Comparison of ENCODE assay signal across 9 cellular contexts in the genomic region with DNA sequence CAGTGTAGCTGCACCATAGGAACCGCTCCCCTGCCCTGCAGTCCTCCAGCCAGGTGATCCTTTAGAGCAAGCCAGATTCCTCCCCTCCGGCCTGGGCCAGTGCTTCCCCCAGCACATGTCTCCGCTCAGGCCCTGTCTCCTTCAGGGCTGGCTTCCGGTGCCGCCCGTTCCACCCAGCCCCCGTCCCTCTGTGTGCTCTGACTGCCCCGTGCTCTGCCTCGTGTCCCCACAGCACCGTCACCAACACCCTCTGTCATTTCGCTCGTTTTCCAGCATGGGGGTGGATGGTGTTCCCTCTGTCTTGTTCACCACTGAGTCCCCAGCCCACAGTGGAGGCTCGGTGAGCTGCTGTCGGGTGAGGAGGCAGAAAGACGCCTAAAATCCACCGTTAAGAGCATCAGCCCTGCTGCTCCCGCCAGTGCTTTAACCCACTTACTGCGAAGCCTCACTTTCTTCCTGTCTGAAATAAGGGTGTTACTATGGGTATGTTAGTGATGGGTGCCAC. TPM values are rescaled to one million over a fixed set of nuclear protein-coding genes. Genes with fewer than 3 reads are reported as not detected.
DNase-seq lines count a peak whose midpoint lies in the region; ATAC-seq and TF ChIP-seq lines count a peak whose summit lies in the region.
"Had no signal": no experiment of that assay in that cellular context is flagged by ENCODE, and none has a peak within 500 bp of the region (broad histone marks: within the 10 kb centered on the region; RNA-seq: fewer than 3 reads in every experiment).

No MANE protein-coding gene starts in this region.

- 48 to 51% methylated on average over 18 of the region's 18 CpGs for WGBS in esophagus, 2 donors

- peak overlapping the region; percentile 12 to 62 for H3K9ac ChIP-seq in stomach smooth muscle (ENCODE audit: low read length in 2 of 2)

- peaks cover 85% of the 10 kb centered on the region for H3K79me2 ChIP-seq in ACC112 (ENCODE audit: control insufficient read depth, insufficient read depth, low read length, unreplicated experiment)

- peak overlapping the region; percentile 22 for H3K4me3 Mint-ChIP-seq in neural crest cell

- H3K9me3 Mint-ChIP-seq in neural crest cell: no peaks in the 10 kb centered on the region

- peaks cover 10% of the 10 kb centered on the region for H3K36me3 Mint-ChIP-seq in neural crest cell (ENCODE audit: low read depth)

- no peak for TF ChIP-seq CTCF in neural crest cell (conservative IDR thresholded peaks at IDR 0.05)

- no peaks in the 10 kb centered on the region for H3K27me3 ChIP-seq in ACC112 (ENCODE audit: insufficient read depth, low read length)
- no peaks in the 10 kb centered on the region for H3K27me3 ChIP-seq in esophagus (ENCODE audit: control insufficient read depth in 1 of 2, insufficient read depth in 2 of 2, low read length in 2 of 2)
- no peaks in the 10 kb centered on the region for H3K27me3 ChIP-seq in stomach smooth muscle (ENCODE audit: control insufficient read depth in 1 of 2, insufficient read depth in 2 of 2, low read length in 2 of 2)

- H3K27ac Mint-ChIP-seq in neural crest cell (ENCODE audit: unreplicated experiment): peak overlapping the region; percentile 78

- ATAC-seq in HG03135 (IDR thresholded peaks at IDR 0.05; ENCODE audit: unreplicated experiment): peak; percentile 41

- peak; percentile 30 to 48 for DNase-seq in activated CD8-positive, alpha-beta memory T cell treated with anti-CD3 and anti-CD28 coated beads for 4 hours (ENCODE audit: low read depth in 2 of 2)
- DNase-seq in neural crest cell (ENCODE audit: low read depth, low spot score) (no peak), A172 (ENCODE audit: low spot score) (no peak), NCI-H2029 treated with DMSO at 0.1 percent for 48 hours (lab: John Stamatoyannopoulos, UW) (no peak)

- H3K4me1 ChIP-seq in ACC112 (ENCODE audit: control insufficient read depth, insufficient read depth, low read length, unreplicated experiment) (peaks cover 68% of the 10 kb centered on the region), esophagus (ENCODE audit: control insufficient read depth in 2 of 2, insufficient read depth in 2 of 2, low read length in 1 of 2) (peaks cover 36 to 63% of the 10 kb centered on the region in 2 donors), stomach smooth muscle (ENCODE audit: control insufficient read depth, insufficient read depth, low read length) (peaks cover 56% of the 10 kb centered on the region)

- no peaks in the 10 kb centered on the region for H3K27me3 Mint-ChIP-seq in neural crest cell (ENCODE audit: low read depth)

- no peak overlapping the region for H2AFZ ChIP-seq in ACC112 (ENCODE audit: low read length, unreplicated experiment)

- H3K4me3 ChIP-seq in ACC112 (ENCODE audit: low read depth, low read length) (no peak overlapping the region), esophagus (ENCODE audit: low read depth in 1 of 2, low read length in 2 of 2) (no peak overlapping the region), stomach smooth muscle (ENCODE audit: low read length in 2 of 2) (peak overlapping the region in 1 of 2 donors; percentile 63)

- H3K4me1 Mint-ChIP-seq in neural crest cell: peaks cover 62% of the 10 kb centered on the region

- H3K27ac ChIP-seq in ACC112 (ENCODE audit: low read depth, low read length): peak overlapping the region; percentile 91
- H3K27ac ChIP-seq in esophagus (ENCODE audit: low read depth in 2 of 2, low read length in 1 of 2): peak overlapping the region; percentile 56 to 76
- peak overlapping the region; percentile 84 for H3K27ac ChIP-seq in stomach smooth muscle (ENCODE audit: low read length)
- H3K27ac ChIP-seq: C4-2B had no signal

- H3K36me3 ChIP-seq in ACC112 (ENCODE audit: insufficient read depth, low read length) (peaks cover 3% of the 10 kb centered on the region; the same call in 1 of the 2 replicates), esophagus (ENCODE audit: control insufficient read depth in 2 of 2, insufficient read depth in 2 of 2, low read length in 1 of 2) (peaks cover 4 to 8% of the 10 kb centered on the region in 2 donors), stomach smooth muscle (ENCODE audit: control insufficient read depth in 2 of 2, insufficient read depth in 2 of 2, low read length in 2 of 2) (peaks cover 5 to 10% of the 10 kb centered on the region in 2 donors)

- H3K9me3 ChIP-seq in esophagus (ENCODE audit: control insufficient read depth in 2 of 2, insufficient read depth in 1 of 2, low read depth in 1 of 2, low read length in 1 of 2) (no peaks in the 10 kb centered on the region), stomach smooth muscle (ENCODE audit: control insufficient read depth in 2 of 2, low read length in 2 of 2) (no peaks in the 10 kb centered on the region)

RNA-seq across cellular contexts. Expression of gene TSSK6, which starts 54.5 kb away (rescaled TPM):
- 1 to 10 TPM; 1.0 to 1.2 TPM for polyA plus RNA-seq in esophagus
- total RNA-seq in neural crest cell: 2.7 and 2.9 TPM in 2 replicates
- 0.26 and 0.88 TPM in 2 replicates for total RNA-seq in A172 (2014; rRNA removed; shearing (Covaris generic))

RNA-seq across cellular contexts. Expression of gene NDUFA13, which starts 55.2 kb away (rescaled TPM):
- polyA plus RNA-seq in esophagus: 100 to 1,000 TPM; 273 to 353 TPM
- 371 and 389 TPM in 2 replicates for total RNA-seq in neural crest cell
- 43.2 and 101 TPM in 2 replicates for total RNA-seq in A172 (2014; rRNA removed; shearing (Covaris generic))

RNA-seq across cellular contexts. Expression of gene GATAD2A, which starts 55.3 kb away (rescaled TPM):
- 10 to 100 TPM; 13.9 to 21.0 TPM for polyA plus RNA-seq in esophagus
- 150 and 158 TPM in 2 replicates for total RNA-seq in neural crest cell
- 62.1 and 84.0 TPM in 2 replicates for total RNA-seq in A172 (2014; rRNA removed; shearing (Covaris generic))

Comparison
In these comparisons a context has a peak if more than half of its experiments do, and no peak if none do; other contexts are left out.
1. DNase-seq: peak in activated CD8-positive, alpha-beta memory T cell treated with anti-CD3 and anti-CD28 coated beads for 4 hours (2 of 2); none in neural crest cell (single experiment), A172 (single experiment) and NCI-H2029 treated with DMSO at 0.1 percent for 48 hours (single experiment).
2. Peak in every context shown above with its lines, with median percentiles within 50 percentile points of each other: H3K27ac ChIP-seq.